Comparison of ENCODE assay signal across 8 cellular contexts in the genomic region with DNA sequence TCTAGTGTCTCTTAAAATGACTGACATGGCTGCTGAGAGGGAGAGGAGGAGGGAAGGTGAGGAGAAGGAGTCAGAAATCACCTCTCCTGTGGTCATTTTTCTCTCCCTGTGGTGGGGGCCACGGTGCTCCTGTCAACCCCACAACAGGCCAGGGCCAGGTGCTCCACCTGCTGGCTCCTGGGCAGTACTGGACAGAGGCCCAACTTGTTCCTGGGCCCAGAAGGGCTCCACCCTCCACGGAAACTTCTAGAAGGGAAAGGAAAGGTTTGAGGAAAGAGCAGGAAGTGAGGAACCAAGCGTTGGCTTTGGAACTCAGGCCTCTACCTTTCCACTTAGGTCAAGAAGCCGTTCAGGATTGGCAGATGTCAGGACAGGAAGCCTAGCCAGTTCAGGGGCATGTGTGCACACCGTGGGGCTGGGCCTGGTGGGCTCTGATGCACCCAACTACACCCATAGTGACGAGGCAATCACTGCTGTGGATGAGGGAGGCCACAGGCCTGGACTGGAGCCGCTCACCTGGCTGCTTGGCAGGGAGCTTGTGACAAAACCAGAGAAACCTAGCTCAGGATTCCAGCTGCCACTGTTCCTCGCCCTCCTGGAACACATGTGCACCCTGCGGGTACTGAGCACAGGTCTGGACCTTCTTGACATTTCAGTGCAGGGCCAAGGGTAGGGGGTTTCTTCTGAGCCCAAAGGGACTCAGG. TPM values are rescaled to one million over a fixed set of nuclear protein-coding genes. Genes with fewer than 3 reads are reported as not detected.
A peak's percentile ranks its signal among the peaks of the same experiment; 100 is the strongest.
DNase-seq lines count a peak whose midpoint lies in the region; ATAC-seq, FAIRE-seq and TF ChIP-seq lines count a peak whose summit lies in the region.

No MANE protein-coding gene starts in this region.

- H3K36me3 ChIP-seq in RWPE2 (ENCODE audit: low read depth), result no peaks in the 10 kb centered on the region

- peak overlapping the region in 1 of 2 experiments; percentile 68; a peak in 3 of 6 replicates for H3K27ac ChIP-seq in A549
- no peak overlapping the region for H3K27ac ChIP-seq in RWPE2 (ENCODE audit: poor library complexity, severe bottlenecking)

- H3K36me3 Mint-ChIP-seq in stimulated activated naive B cell treated with anti-CD40 and anti-IgM and Interleukin-4, amounts not matched to agents 10 μg/mL and 1 μg/mL and 100 μg/mL, for 72 hours, result no peaks in the 10 kb centered on the region

- peaks cover 4 to 8% of the 10 kb centered on the region in 2 donors for H3K27me3 Mint-ChIP-seq in stimulated activated naive B cell treated with anti-CD40 and anti-IgM and Interleukin-4, amounts not matched to agents 10 μg/mL and 1 μg/mL and 100 μg/mL, for 72 hours

- no peak overlapping the region for H3K4me3 Mint-ChIP-seq in stimulated activated naive B cell treated with anti-CD40 and anti-IgM and Interleukin-4, amounts not matched to agents 10 μg/mL and 1 μg/mL and 100 μg/mL, for 72 hours

- CTCF ChIA-PET in A549 (lab: Yijun Ruan, JAX), result interaction anchor here (0.6 to 2.5 kb wide), 14 partner anchors 8 to 524 kb away, joined by 3 to 26 read pairs (median 4); no protein-coding TSS in a partner anchor

- no peak for TF ChIP-seq POLR2A in A549 (IDR thresholded peaks at IDR 0.05; ENCODE audit: low read length)

- no peak for FAIRE-seq in A549 (lab: Jason Lieb, UNC)

- H3K4me2 ChIP-seq in A549, result no peak overlapping the region

- DNase-seq in A549 (ENCODE audit: low read depth in 1 of 2, low spot score in 1 of 2) (peak; percentile 67 to 74), RWPE2 (ENCODE audit: low spot score) (no peak), fibroblast of villous mesenchyme (ENCODE audit: low read depth) (peak; percentile 22), NCI-H1694 treated with DMSO at 0.1 percent for 48 hours (lab: John Stamatoyannopoulos, UW) (no peak), NCI-H187 (lab: John Stamatoyannopoulos, UW) (no peak)
- DNase-seq in stimulated activated naive B cell treated with anti-CD40 and anti-IgM and Interleukin-4, amounts not matched to agents 10 μg/mL and 1 μg/mL and 100 μg/mL, for 72 hours, result no peak
- no peak for DNase-seq in effector CD8-positive, alpha-beta T cell (lab: John Stamatoyannopoulos, UW)

- H3K27ac Mint-ChIP-seq in stimulated activated naive B cell treated with anti-CD40 and anti-IgM and Interleukin-4, amounts not matched to agents 10 μg/mL and 1 μg/mL and 100 μg/mL, for 72 hours, result no peak overlapping the region

- H3K4me3 ChIP-seq in A549 (no peak overlapping the region), RWPE2 (ENCODE audit: severe bottlenecking) (no peak overlapping the region), fibroblast of villous mesenchyme (ENCODE audit: low read depth, low read length) (no peak overlapping the region)

- no peaks in the 10 kb centered on the region for H3K27me3 ChIP-seq in RWPE2 (ENCODE audit: insufficient read depth, poor library complexity, severe bottlenecking)

- peaks cover 2 to 5% of the 10 kb centered on the region in 2 donors for H3K4me1 Mint-ChIP-seq in stimulated activated naive B cell treated with anti-CD40 and anti-IgM and Interleukin-4, amounts not matched to agents 10 μg/mL and 1 μg/mL and 100 μg/mL, for 72 hours

- peak; percentile 90 for TF ChIP-seq RAD21 in A549 (conservative IDR thresholded peaks at IDR 0.05 in 1 of 2, IDR thresholded peaks at IDR 0.05 in 1 of 2)

- H3K9me3 ChIP-seq in A549, result no peaks in the 10 kb centered on the region
- H3K9me3 ChIP-seq in RWPE2 (ENCODE audit: severe bottlenecking), result no peaks in the 10 kb centered on the region

- H3K9me3 Mint-ChIP-seq in stimulated activated naive B cell treated with anti-CD40 and anti-IgM and Interleukin-4, amounts not matched to agents 10 μg/mL and 1 μg/mL and 100 μg/mL, for 72 hours, result no peaks in the 10 kb centered on the region

- 60% methylated on average over 9 of the region's 9 CpGs for WGBS in A549 (ENCODE audit: missing lambda C conversion rate)

- 0 out of 3 replicates have a peak, but pooled peaks cover 3% of the 10 kb centered on the region for H3K4me1 ChIP-seq in A549
- no peaks in the 10 kb centered on the region for H3K4me1 ChIP-seq in RWPE2 (ENCODE audit: insufficient read depth, poor library complexity, severe bottlenecking)

- TF ChIP-seq CTCF in A549 (IDR thresholded peaks at IDR 0.05) (peak; percentile 86), GM12872 (IDR thresholded peaks at IDR 0.05; ENCODE audit: insufficient read depth, low read depth, low read length) (peak; percentile 71), RWPE2 (IDR thresholded peaks at IDR 0.05; ENCODE audit: poor library complexity, severe bottlenecking) (peak; percentile 91), fibroblast of villous mesenchyme (IDR thresholded peaks at IDR 0.05; ENCODE audit: insufficient read depth, low read depth, low read length) (peak; percentile 75)

- POLR2A ChIA-PET in A549 (lab: Yijun Ruan, JAX), result interaction anchor here (0.5 kb wide), 1 partner anchor 12 kb away, joined by 3 read pairs; no protein-coding TSS in a partner anchor

- ATAC-seq in A549, result peak; percentile 85 to 93
- peak; percentile 84 for ATAC-seq in RWPE2 (ENCODE audit: low read depth)
- peak; percentile 63 to 70 for ATAC-seq in stimulated activated naive B cell treated with anti-CD40 and anti-IgM and Interleukin-4, amounts not matched to agents 10 μg/mL and 1 μg/mL and 100 μg/mL, for 72 hours (replicated peaks)

- TF ChIP-seq EP300 in A549 (IDR thresholded peaks at IDR 0.05), result no peak

TF ChIP-seq in A549, 52 proteins besides CTCF, POLR2A, EP300 and RAD21:
- TF ChIP-seq CHD4 (IDR thresholded peaks at IDR 0.05; ENCODE audit: borderline replicate concordance), result no peak
- TF ChIP-seq, protein P1, sequence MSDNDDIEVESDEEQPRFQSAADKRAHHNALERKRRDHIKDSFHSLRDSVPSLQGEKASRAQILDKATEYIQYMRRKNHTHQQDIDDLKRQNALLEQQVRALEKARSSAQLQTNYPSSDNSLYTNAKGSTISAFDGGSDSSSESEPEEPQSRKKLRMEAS (IDR thresholded peaks at IDR 0.05), result 0 out of 2 replicates have a peak, but pooled peaks have one; percentile 41
- TF ChIP-seq RCOR1 (IDR thresholded peaks at IDR 0.05; ENCODE audit: low read depth, low read length), result no peak
- TF ChIP-seq MAZ (IDR thresholded peaks at IDR 0.05; ENCODE audit: borderline replicate concordance, low read depth, low read length), result peak; percentile 76; the same call in 1 of the 2 replicates
- peak; percentile 95 for TF ChIP-seq SMC3 (IDR thresholded peaks at IDR 0.05)

RNA-seq across cellular contexts. Expression of gene WNT3, which starts 36.1 kb away (rescaled TPM):
- polyA plus RNA-seq in A549 (2011; rRNA removed), result 10.8 and 11.6 TPM in 2 replicates
- polyA plus RNA-seq in A549 (2012; cell fraction: cytosol; rRNA removed), result 5.3 and 6.2 TPM in 2 replicates
- polyA plus RNA-seq in A549 (2012; cell fraction: nucleus; rRNA removed), result 9.1 and 9.9 TPM in 2 replicates
- polyA plus RNA-seq in A549 (2017; fragmentation: RNase III; extraction: RNeasy Plus Mini Kit Qiagen cat#74134 plus additional on column Dnase treatment), result 5.9 to 8.4 TPM (median 8.3 TPM) in 3 replicates
- 7.0 TPM in 2 replicates for polyA minus RNA-seq in A549 (2011; rRNA and poly(A)+ RNA removed)
- 0.97 and 2.2 TPM in 2 replicates for total RNA-seq in fibroblast of villous mesenchyme

Comparison
In these comparisons a context has a peak if more than half of its experiments do, and no peak if none do; other contexts are left out.
1. DNase-seq: peak in A549 (2 of 2) and fibroblast of villous mesenchyme (single experiment); none in RWPE2 (single experiment), stimulated activated naive B cell treated with anti-CD40 and anti-IgM and Interleukin-4, amounts not matched to agents 10 μg/mL and 1 μg/mL and 100 μg/mL, for 72 hours (single experiment), NCI-H1694 treated with DMSO at 0.1 percent for 48 hours (single experiment), effector CD8-positive, alpha-beta T cell (single experiment) and NCI-H187 (0 of 2).
2. Peak in every context shown above with its lines, with median percentiles within 50 percentile points of each other: ATAC-seq and CTCF ChIP-seq.